Comparison of ENCODE assay signal across 12 cellular contexts in the genomic region with DNA sequence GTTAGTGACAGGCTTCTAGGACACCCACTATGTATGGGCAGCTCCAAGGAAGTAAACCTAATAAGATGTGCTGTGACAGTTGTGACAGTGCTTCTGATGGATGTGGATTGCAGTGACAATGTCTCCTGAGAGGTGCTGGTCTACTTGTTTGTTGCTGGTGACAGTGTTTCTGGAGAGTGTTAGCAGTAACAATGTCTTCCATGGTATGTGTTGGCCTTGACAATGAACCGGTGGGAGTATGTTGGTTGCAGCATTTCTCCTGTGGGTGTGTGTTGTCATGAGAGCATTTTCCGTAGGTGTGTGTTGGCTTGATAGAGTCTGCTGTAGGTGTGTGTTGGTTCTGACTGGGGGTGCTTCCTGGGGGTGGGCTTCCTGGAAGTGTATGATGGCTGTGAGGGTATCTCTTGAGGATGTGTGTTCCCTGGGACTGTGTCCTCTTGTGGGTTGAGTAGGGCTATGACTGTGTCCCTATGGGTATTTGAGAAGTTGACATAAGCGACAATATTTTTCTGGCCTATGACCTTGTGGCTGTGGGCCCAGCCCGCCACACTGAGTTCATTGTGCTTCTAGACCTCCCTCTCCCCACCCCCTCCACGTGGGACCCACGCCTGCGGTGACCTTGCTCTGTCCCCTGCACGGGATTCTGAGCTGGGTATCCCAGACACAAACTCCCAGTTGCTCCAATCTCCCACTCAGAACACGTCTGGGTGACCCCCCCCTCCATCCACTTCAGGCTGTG. TPM values are rescaled to one million over a fixed set of nuclear protein-coding genes. Genes with fewer than 3 reads are reported as not detected.
DNase-seq lines count a peak whose midpoint lies in the region; TF ChIP-seq lines count a peak whose summit lies in the region.
"Had no signal": no experiment of that assay in that cellular context is flagged by ENCODE, and none has a peak within 500 bp of the region (broad histone marks: within the 10 kb centered on the region; RNA-seq: fewer than 3 reads in every experiment).

No MANE protein-coding gene starts in this region.

- no peak overlapping the region for H3K27ac Mint-ChIP-seq in activated T-helper 2 cell treated with anti-CD3 and anti-CD28 coated beads, Interferon-gamma antibody, Interleukin-2, Interleukin-4, amounts not matched to agents 10 μg/mL and 5 μg/mL and 100 μg/mL, durations not matched to agents 14 hours and 24 hours and 36 hours
- H3K27ac Mint-ChIP-seq: nephron progenitor cell had no signal

- H3K36me3 Mint-ChIP-seq in activated T-helper 2 cell treated with anti-CD3 and anti-CD28 coated beads, Interferon-gamma antibody, Interleukin-2, Interleukin-4, amounts not matched to agents 10 μg/mL and 5 μg/mL and 100 μg/mL, durations not matched to agents 14 hours and 24 hours and 36 hours (ENCODE audit: low read depth) = peaks cover 3% of the 10 kb centered on the region

- WGBS in esophagus muscularis mucosa = 35% methylated on average over 9 of the region's 9 CpGs
- WGBS in tibial nerve, 2 donors = 25 to 33% methylated on average over 9 of the region's 9 CpGs

- POLR2A ChIA-PET in RWPE1 (lab: Yijun Ruan, JAX; ENCODE audit: low non-redundant PET) = no interaction called here

- no peak overlapping the region for H3K4me3 Mint-ChIP-seq in activated T-helper 2 cell treated with anti-CD3 and anti-CD28 coated beads, Interferon-gamma antibody, Interleukin-2, Interleukin-4, amounts not matched to agents 10 μg/mL and 5 μg/mL and 100 μg/mL, durations not matched to agents 14 hours and 24 hours and 36 hours (ENCODE audit: low read depth)
- H3K4me3 Mint-ChIP-seq: nephron progenitor cell had no signal

- H3K9me3 Mint-ChIP-seq in activated T-helper 2 cell treated with anti-CD3 and anti-CD28 coated beads, Interferon-gamma antibody, Interleukin-2, Interleukin-4, amounts not matched to agents 10 μg/mL and 5 μg/mL and 100 μg/mL, durations not matched to agents 14 hours and 24 hours and 36 hours = no peaks in the 10 kb centered on the region
- H3K9me3 Mint-ChIP-seq: nephron progenitor cell had no signal

- intact Hi-C loops in esophagus muscularis mucosa (cut with DNase I) = no loop called here
- intact Hi-C loops in activated T-helper 2 cell treated with anti-CD3 and anti-CD28 coated beads, Interferon-gamma antibody, Interleukin-2, Interleukin-4, amounts not matched to agents 10 μg/mL and 5 μg/mL and 100 μg/mL, durations not matched to agents 14 hours and 24 hours and 36 hours (cut with micrococcal nuclease) = no loop called here

- peak overlapping the region; percentile 61 to 72 (median 62) for H3K4me3 ChIP-seq in esophagus muscularis mucosa
- H3K4me3 ChIP-seq in mucosa of rectum (ENCODE audit: low read length in 2 of 2) = peak overlapping the region; percentile 45 to 66
- H3K4me3 ChIP-seq in tibial nerve = peak overlapping the region in 3 of 4 donors; percentile 28 to 62 (median 36)

- peaks cover 3% of the 10 kb centered on the region for H3K4me1 Mint-ChIP-seq in activated T-helper 2 cell treated with anti-CD3 and anti-CD28 coated beads, Interferon-gamma antibody, Interleukin-2, Interleukin-4, amounts not matched to agents 10 μg/mL and 5 μg/mL and 100 μg/mL, durations not matched to agents 14 hours and 24 hours and 36 hours (ENCODE audit: low read depth)

- no peak for TF ChIP-seq CTCF in esophagus muscularis mucosa (IDR thresholded peaks at IDR 0.05)
- no peak for TF ChIP-seq CTCF in tibial nerve (IDR thresholded peaks at IDR 0.05)
- TF ChIP-seq CTCF in RWPE1 (conservative IDR thresholded peaks at IDR 0.05; ENCODE audit: low read depth) = no peak

- DNase-seq in NCI-H2227 (lab: John Stamatoyannopoulos, UW; ENCODE audit: unreplicated experiment) (peak; percentile 52), NCI-H2227 treated with DMSO at 0.1 percent for 48 hours (lab: John Stamatoyannopoulos, UW) (no peak), esophagus muscularis mucosa (ENCODE audit: extremely low spot score) (peak; percentile 90), tibial nerve (ENCODE audit: low spot score in 2 of 2) (no peak), RWPE1 (ENCODE audit: low spot score) (no peak), OCI-M2 (lab: John Stamatoyannopoulos, UW; ENCODE audit: unreplicated experiment) (no peak)
- no peak for DNase-seq in activated T-helper 2 cell treated with anti-CD3 and anti-CD28 coated beads, Interferon-gamma antibody, Interleukin-2, Interleukin-4, amounts not matched to agents 10 μg/mL and 5 μg/mL and 100 μg/mL, durations not matched to agents 14 hours and 24 hours and 36 hours (ENCODE audit: low spot score)
- DNase-seq: T-helper 9 cell had no signal

- peak overlapping the region in 1 of 2 donors; percentile 51 for H3K9ac ChIP-seq in mucosa of rectum (ENCODE audit: low read depth in 1 of 2, low read length in 2 of 2)

- peaks cover 16% of the 10 kb centered on the region for H3K27me3 Mint-ChIP-seq in activated T-helper 2 cell treated with anti-CD3 and anti-CD28 coated beads, Interferon-gamma antibody, Interleukin-2, Interleukin-4, amounts not matched to agents 10 μg/mL and 5 μg/mL and 100 μg/mL, durations not matched to agents 14 hours and 24 hours and 36 hours (ENCODE audit: low read depth)

- H3K27me3 ChIP-seq in esophagus muscularis mucosa (no peaks in the 10 kb centered on the region), mucosa of rectum (ENCODE audit: control insufficient read depth in 2 of 2, insufficient read depth in 2 of 2, low read length in 2 of 2) (peaks cover 23 to 33% of the 10 kb centered on the region in 2 donors), tibial nerve (peaks cover 0 to 40% of the 10 kb centered on the region in 2 donors)

- H3K4me1 ChIP-seq in esophagus muscularis mucosa = peaks cover 10 to 44% (median 25%) of the 10 kb centered on the region in 4 donors
- peaks cover 0 to 4% of the 10 kb centered on the region in 2 donors for H3K4me1 ChIP-seq in mucosa of rectum (ENCODE audit: control insufficient read depth in 2 of 2, insufficient read depth in 2 of 2, low read length in 2 of 2)
- H3K4me1 ChIP-seq in tibial nerve = peaks cover 0 to 34% (median 2%) of the 10 kb centered on the region in 4 donors

- H3K27ac ChIP-seq in esophagus muscularis mucosa (replicated peaks in 1 of 4) (peak overlapping the region; percentile 72 to 83 (median 78)), mucosa of rectum (ENCODE audit: low read depth in 2 of 2, low read length in 2 of 2) (peak overlapping the region; percentile 41 to 53), tibial nerve (peak overlapping the region in 2 of 4 donors; percentile 20 to 75), RWPE1 (no peak overlapping the region)
- H3K27ac ChIP-seq: 22Rv1, HL-60 had no signal

- H3K36me3 ChIP-seq in esophagus muscularis mucosa = no peaks in the 10 kb centered on the region
- no peaks in the 10 kb centered on the region for H3K36me3 ChIP-seq in mucosa of rectum (ENCODE audit: control insufficient read depth in 2 of 2, insufficient read depth in 2 of 2, low read length in 2 of 2)
- no peaks in the 10 kb centered on the region for H3K36me3 ChIP-seq in tibial nerve

- H3K9me3 ChIP-seq in esophagus muscularis mucosa (no peaks in the 10 kb centered on the region), mucosa of rectum (ENCODE audit: control insufficient read depth in 2 of 2, low read length in 2 of 2) (no peaks in the 10 kb centered on the region), tibial nerve (no peaks in the 10 kb centered on the region)

- CTCF ChIA-PET in RWPE1 (lab: Yijun Ruan, JAX) = no interaction called here

- TF ChIP-seq POLR2A in esophagus muscularis mucosa (IDR thresholded peaks at IDR 0.05; ENCODE audit: low read depth) (no peak), tibial nerve (IDR thresholded peaks at IDR 0.05) (no peak)

- TF ChIP-seq EP300 in esophagus muscularis mucosa (IDR thresholded peaks at IDR 0.05) (no peak), tibial nerve (IDR thresholded peaks at IDR 0.05) (no peak)

RNA-seq across cellular contexts. Expression of gene DCHS1, which starts 1.2 kb away (rescaled TPM):
- 10 to 100 TPM; 27.0 to 60.9 (median 34.0) TPM for total RNA-seq in esophagus muscularis mucosa
- 10 to 100 TPM; 12.6 to 27.8 (median 20.1) TPM for total RNA-seq in tibial nerve
- 0.51 and 0.57 TPM in 2 replicates for total RNA-seq in activated T-helper 2 cell treated with anti-CD3 and anti-CD28 coated beads, Interferon-gamma antibody, Interleukin-2, Interleukin-4, amounts not matched to agents 10 μg/mL and 5 μg/mL and 100 μg/mL, durations not matched to agents 14 hours and 24 hours and 36 hours

RNA-seq across cellular contexts. Expression of gene MRPL17, which starts 28.7 kb away (rescaled TPM):
- total RNA-seq in esophagus muscularis mucosa = 10 to 100 TPM; 13.3 to 22.9 (median 19.4) TPM
- 10 to 100 TPM; 17.3 to 24.6 (median 21.6) TPM for total RNA-seq in tibial nerve
- 103 and 108 TPM in 2 replicates for total RNA-seq in activated T-helper 2 cell treated with anti-CD3 and anti-CD28 coated beads, Interferon-gamma antibody, Interleukin-2, Interleukin-4, amounts not matched to agents 10 μg/mL and 5 μg/mL and 100 μg/mL, durations not matched to agents 14 hours and 24 hours and 36 hours

RNA-seq across cellular contexts. Expression of gene TPP1, which starts 35.2 kb away (rescaled TPM):
- total RNA-seq in esophagus muscularis mucosa = 10 to 100 TPM; 44.4 to 71.5 (median 54.9) TPM
- 10 to 100 TPM; 45.6 to 81.3 (median 58.0) TPM for total RNA-seq in tibial nerve
- 36.2 and 39.1 TPM in 2 replicates for total RNA-seq in activated T-helper 2 cell treated with anti-CD3 and anti-CD28 coated beads, Interferon-gamma antibody, Interleukin-2, Interleukin-4, amounts not matched to agents 10 μg/mL and 5 μg/mL and 100 μg/mL, durations not matched to agents 14 hours and 24 hours and 36 hours

RNA-seq across cellular contexts. Expression of gene TAF10, which starts 42.4 kb away (rescaled TPM):
- total RNA-seq in esophagus muscularis mucosa (10 to 100 TPM; 24.2 to 51.1 (median 43.4) TPM), tibial nerve (100 to 1,000 TPM; 148 to 235 (median 155) TPM)
- total RNA-seq in activated T-helper 2 cell treated with anti-CD3 and anti-CD28 coated beads, Interferon-gamma antibody, Interleukin-2, Interleukin-4, amounts not matched to agents 10 μg/mL and 5 μg/mL and 100 μg/mL, durations not matched to agents 14 hours and 24 hours and 36 hours = 134 and 142 TPM in 2 replicates

RNA-seq across cellular contexts. Expression of gene ILK, which starts 50.9 kb away (rescaled TPM):
- total RNA-seq in esophagus muscularis mucosa = 100 to 1,000 TPM; 481 to 652 (median 606) TPM
- total RNA-seq in tibial nerve = 100 to 1,000 TPM; 139 to 148 (median 140) TPM
- 99.5 and 105 TPM in 2 replicates for total RNA-seq in activated T-helper 2 cell treated with anti-CD3 and anti-CD28 coated beads, Interferon-gamma antibody, Interleukin-2, Interleukin-4, amounts not matched to agents 10 μg/mL and 5 μg/mL and 100 μg/mL, durations not matched to agents 14 hours and 24 hours and 36 hours

Comparison
In these comparisons a context has a peak if more than half of its experiments do, and no peak if none do; other contexts are left out.
1. DNase-seq: peak in NCI-H2227 (single experiment) and esophagus muscularis mucosa (single experiment); none in NCI-H2227 treated with DMSO at 0.1 percent for 48 hours (single experiment), tibial nerve (0 of 2), RWPE1 (single experiment), activated T-helper 2 cell treated with anti-CD3 and anti-CD28 coated beads, Interferon-gamma antibody, Interleukin-2, Interleukin-4, amounts not matched to agents 10 μg/mL and 5 μg/mL and 100 μg/mL, durations not matched to agents 14 hours and 24 hours and 36 hours (single experiment) and OCI-M2 (single experiment).
2. Peak in every context shown above with its lines, with median percentiles within 50 percentile points of each other: H3K4me3 ChIP-seq.